Comparison of ENCODE assay signal across 13 cellular contexts in the genomic region with DNA sequence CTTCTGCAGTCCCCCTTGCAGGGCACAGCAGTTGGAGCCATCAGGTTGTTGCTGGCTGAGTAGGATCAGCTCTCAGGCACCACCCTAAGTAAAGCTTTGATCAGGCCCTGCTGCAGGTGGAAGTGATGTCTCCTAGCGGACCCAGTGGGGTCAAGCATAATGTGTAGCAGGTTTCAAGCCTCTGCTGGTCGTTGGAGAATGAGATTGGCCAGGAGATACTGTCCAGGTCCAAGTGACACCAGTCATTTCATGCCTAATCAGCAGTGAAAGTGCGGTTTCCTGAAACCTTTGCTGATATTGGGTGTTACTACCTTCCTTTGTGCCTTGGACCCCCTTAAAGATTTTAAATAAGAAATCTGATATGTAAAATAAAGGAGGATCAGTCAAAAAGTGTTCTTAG.
DNase-seq lines count a peak whose midpoint lies in the region; ATAC-seq, FAIRE-seq and TF ChIP-seq lines count a peak whose summit lies in the region.
"Had no signal": no experiment of that assay in that cellular context is flagged by ENCODE, and none has a peak within 500 bp of the region (broad histone marks: within the 10 kb centered on the region; RNA-seq: fewer than 3 reads in every experiment).

No MANE protein-coding gene starts in this region.

- TF ChIP-seq RAD21 in GM12878 (IDR thresholded peaks at IDR 0.05; ENCODE audit: insufficient read depth, low read depth, low read length) = peak; percentile 26; the same call in 1 of the 2 replicates

- TF ChIP-seq POLR2A in GM12892 (IDR thresholded peaks at IDR 0.05; ENCODE audit: low read depth, low read length) = no peak
- TF ChIP-seq POLR2A in GM12878 (IDR thresholded peaks at IDR 0.05; ENCODE audit: low read depth, low read length) = no peak; the same call in 1 of the 2 replicates

- CTCF ChIA-PET in GM12878 (lab: Yijun Ruan, JAX) = interaction anchor here (2.1 kb wide), 1 partner anchor 79 kb away, joined by 12 read pairs; no protein-coding TSS in a partner anchor

- H3K27me3 ChIP-seq in GM12878 (replicated peaks in 1 of 2; ENCODE audit: control insufficient read depth in 2 of 2, insufficient read depth in 2 of 2, low read length in 1 of 2) (no peaks in the 10 kb centered on the region), ascending aorta (no peaks in the 10 kb centered on the region)
- H3K27me3 ChIP-seq: dorsolateral prefrontal cortex, heart left ventricle, vagina had no signal

- in situ Hi-C loops in GM12878 (cut with MboI) = no loop called here

- POLR2A ChIA-PET in GM12878 (lab: Charles Lee) = interaction anchor here (0.9 to 3.3 kb wide), 2 partner anchors 9 to 11 kb away, joined by 3 to 11 read pairs; no protein-coding TSS in a partner anchor

- no TSS peak for BruUV-seq in GM12878 (replicated peaks; lab: Mats Ljungman, UMichigan)

- intact Hi-C loops in GM12878 (cut with micrococcal nuclease; ENCODE audit: unreplicated experiment) (no loop called here), ascending aorta (cut with DNase I) (no loop called here)

- DNase-seq in GM12892 (ENCODE audit: insufficient read length) (no peak), GM12878 (ENCODE audit: low read depth, low spot score) (no peak), germinal center (ENCODE audit: low spot score) (no peak), Ammon's horn (ENCODE audit: low spot score) (no peak), ascending aorta (ENCODE audit: low spot score in 2 of 2) (no peak)
- DNase-seq: dorsolateral prefrontal cortex, mesenchymal stem cell, NCI-H1930, PC-3 had no signal

- no peak overlapping the region for H3K9ac ChIP-seq in GM12878 (ENCODE audit: control insufficient read depth, insufficient read depth, low read length)

- H3K27ac ChIP-seq in GM12878 (ENCODE audit: control insufficient read depth, insufficient read depth) (0 out of 2 replicates have a peak overlapping the region, but pooled peaks have one; percentile 1), skin epidermis (peak overlapping the region in 20 of 21 experiments; percentile 12 to 92 (median 74)), ascending aorta (peak overlapping the region in 1 of 2 donors; percentile 37)

- no peak for TF ChIP-seq CTCF in GM12878 (IDR thresholded peaks at IDR 0.05 in 2 of 3, conservative IDR thresholded peaks at IDR 0.05 in 1 of 3; ENCODE audit: control insufficient read depth in 2 of 3, extremely low read depth in 1 of 3, insufficient read depth in 1 of 3, low read depth in 3 of 3, low read length in 3 of 3)
- no peak for TF ChIP-seq CTCF in ascending aorta (IDR thresholded peaks at IDR 0.05)

- H3K4me2 ChIP-seq in GM12878 (ENCODE audit: control insufficient read depth, insufficient read depth) = peak overlapping the region; percentile 53

- H2AFZ ChIP-seq in GM12878 (ENCODE audit: control insufficient read depth, low read depth, low read length) = no peak overlapping the region

- RAD21 ChIA-PET in GM12878 (lab: Charles Lee; ENCODE audit: unreplicated experiment) = interaction anchor here (1.3 kb wide), 2 partner anchors 11 to 79 kb away, joined by 4 to 6 read pairs; no protein-coding TSS in a partner anchor

- H3K4me3 ChIP-seq in GM12878 (0 out of 2 replicates have a peak overlapping the region, but pooled peaks have one; percentile 10), skin epidermis (no peak overlapping the region), ascending aorta (no peak overlapping the region)
- H3K4me3 ChIP-seq: dorsolateral prefrontal cortex, heart left ventricle, vagina had no signal

- 0% methylated on average over 3 of the region's 3 CpGs for WGBS in GM12878 (ENCODE audit: insufficient coverage, insufficient replicate concordance, low lambda C conversion rate, missing lambda C conversion rate)

- H3K79me2 ChIP-seq in GM12878 (ENCODE audit: control insufficient read depth, insufficient read depth, low read length) = peaks cover 83% of the 10 kb centered on the region

- H3K36me3 ChIP-seq in GM12878 (ENCODE audit: control insufficient read depth in 2 of 2, insufficient read depth in 2 of 2, low read length in 1 of 2) (peaks cover 0 to 7% of the 10 kb centered on the region in 2 experiments; a peak in 2 of 4 replicates), ascending aorta (no peaks in the 10 kb centered on the region)
- H3K36me3 ChIP-seq: vagina had no signal

- H3K9me3 ChIP-seq in GM12878 (replicated peaks; ENCODE audit: control insufficient read depth, insufficient read depth, low read length) = no peaks in the 10 kb centered on the region
- no peaks in the 10 kb centered on the region for H3K9me3 ChIP-seq in ascending aorta
- H3K9me3 ChIP-seq: heart left ventricle, vagina had no signal

- no peak for TF ChIP-seq EP300 in GM12878 (IDR thresholded peaks at IDR 0.05; ENCODE audit: borderline replicate concordance in 1 of 2, control insufficient read depth in 1 of 2, low read depth in 2 of 2, low read length in 2 of 2)

- peaks cover 9% of the 10 kb centered on the region; the same call in 1 of the 2 replicates for H4K20me1 ChIP-seq in GM12878 (ENCODE audit: control insufficient read depth, insufficient read depth)

- ATAC-seq in HG03175 (IDR thresholded peaks at IDR 0.05; ENCODE audit: unreplicated experiment) (peak; percentile 77), GM12878 (peak; percentile 89)
- ATAC-seq: PC-3 had no signal

- H3K4me1 ChIP-seq in GM12878 (ENCODE audit: control insufficient read depth, insufficient read depth, low read length) (peaks cover 46% of the 10 kb centered on the region), ascending aorta (peaks cover 4 to 26% of the 10 kb centered on the region in 2 donors)

- FAIRE-seq in GM12892 (lab: Jason Lieb, UNC) = peak; percentile 86
- peak; percentile 54 for FAIRE-seq in GM12878 (lab: Jason Lieb, UNC)

- SMC1A ChIA-PET in GM12878 (lab: Charles Lee; ENCODE audit: uncharacterized antibody, unreplicated experiment) = interaction anchor here (1.0 to 3.2 kb wide), 9 partner anchors 9 to 79 kb away, joined by 3 to 15 read pairs (median 5); no protein-coding TSS in a partner anchor

TF ChIP-seq in GM12878, 131 proteins besides CTCF, POLR2A, EP300 and RAD21:
- TF ChIP-seq EED (IDR thresholded peaks at IDR 0.05; ENCODE audit: low read depth) = peak; percentile 53
- no peak for TF ChIP-seq DPF2 (IDR thresholded peaks at IDR 0.05)
- peak; percentile 63; the same call in 1 of the 2 replicates for TF ChIP-seq IRF4 (IDR thresholded peaks at IDR 0.05; ENCODE audit: low read depth, low read length)
- TF ChIP-seq CREM (IDR thresholded peaks at IDR 0.05; ENCODE audit: low read depth) = 0 out of 2 replicates have a peak, but pooled peaks have one; percentile 8
- peak; percentile 91 for TF ChIP-seq RUNX3 (IDR thresholded peaks at IDR 0.05; ENCODE audit: low read length)
- TF ChIP-seq MTA2 (IDR thresholded peaks at IDR 0.05; ENCODE audit: low read depth) = peak; percentile 34; the same call in 1 of the 2 replicates
- TF ChIP-seq, protein P1, sequence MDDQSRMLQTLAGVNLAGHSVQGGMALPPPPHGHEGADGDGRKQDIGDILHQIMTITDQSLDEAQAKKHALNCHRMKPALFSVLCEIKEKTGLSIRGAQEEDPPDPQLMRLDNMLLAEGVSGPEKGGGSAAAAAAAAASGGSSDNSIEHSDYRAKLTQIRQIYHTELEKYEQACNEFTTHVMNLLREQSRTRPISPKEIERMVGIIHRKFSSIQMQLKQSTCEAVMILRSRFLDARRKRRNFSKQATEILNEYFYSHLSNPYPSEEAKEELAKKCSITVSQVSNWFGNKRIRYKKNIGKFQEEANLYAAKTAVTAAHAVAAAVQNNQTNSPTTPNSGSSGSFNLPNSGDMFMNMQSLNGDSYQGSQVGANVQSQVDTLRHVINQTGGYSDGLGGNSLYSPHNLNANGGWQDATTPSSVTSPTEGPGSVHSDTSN (IDR thresholded peaks at IDR 0.05; ENCODE audit: insufficient replicate concordance, low read depth, low read length) = no peak
- TF ChIP-seq, protein P2, sequence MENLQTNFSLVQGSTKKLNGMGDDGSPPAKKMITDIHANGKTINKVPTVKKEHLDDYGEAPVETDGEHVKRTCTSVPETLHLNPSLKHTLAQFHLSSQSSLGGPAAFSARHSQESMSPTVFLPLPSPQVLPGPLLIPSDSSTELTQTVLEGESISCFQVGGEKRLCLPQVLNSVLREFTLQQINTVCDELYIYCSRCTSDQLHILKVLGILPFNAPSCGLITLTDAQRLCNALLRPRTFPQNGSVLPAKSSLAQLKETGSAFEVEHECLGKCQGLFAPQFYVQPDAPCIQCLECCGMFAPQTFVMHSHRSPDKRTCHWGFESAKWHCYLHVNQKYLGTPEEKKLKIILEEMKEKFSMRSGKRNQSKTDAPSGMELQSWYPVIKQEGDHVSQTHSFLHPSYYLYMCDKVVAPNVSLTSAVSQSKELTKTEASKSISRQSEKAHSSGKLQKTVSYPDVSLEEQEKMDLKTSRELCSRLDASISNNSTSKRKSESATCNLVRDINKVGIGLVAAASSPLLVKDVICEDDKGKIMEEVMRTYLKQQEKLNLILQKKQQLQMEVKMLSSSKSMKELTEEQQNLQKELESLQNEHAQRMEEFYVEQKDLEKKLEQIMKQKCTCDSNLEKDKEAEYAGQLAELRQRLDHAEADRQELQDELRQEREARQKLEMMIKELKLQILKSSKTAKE (IDR thresholded peaks at IDR 0.05; ENCODE audit: low read depth, poor library complexity, severe bottlenecking) = no peak
- peak; percentile 68 for TF ChIP-seq JUNB (IDR thresholded peaks at IDR 0.05)
- peak; percentile 52; the same call in 1 of the 2 replicates for TF ChIP-seq BCL11A (IDR thresholded peaks at IDR 0.05; ENCODE audit: low read depth, low read length)
- TF ChIP-seq CBFB (IDR thresholded peaks at IDR 0.05; ENCODE audit: low read depth) = no peak
- no peak for TF ChIP-seq YBX1 (IDR thresholded peaks at IDR 0.05)
- TF ChIP-seq, protein P3, sequence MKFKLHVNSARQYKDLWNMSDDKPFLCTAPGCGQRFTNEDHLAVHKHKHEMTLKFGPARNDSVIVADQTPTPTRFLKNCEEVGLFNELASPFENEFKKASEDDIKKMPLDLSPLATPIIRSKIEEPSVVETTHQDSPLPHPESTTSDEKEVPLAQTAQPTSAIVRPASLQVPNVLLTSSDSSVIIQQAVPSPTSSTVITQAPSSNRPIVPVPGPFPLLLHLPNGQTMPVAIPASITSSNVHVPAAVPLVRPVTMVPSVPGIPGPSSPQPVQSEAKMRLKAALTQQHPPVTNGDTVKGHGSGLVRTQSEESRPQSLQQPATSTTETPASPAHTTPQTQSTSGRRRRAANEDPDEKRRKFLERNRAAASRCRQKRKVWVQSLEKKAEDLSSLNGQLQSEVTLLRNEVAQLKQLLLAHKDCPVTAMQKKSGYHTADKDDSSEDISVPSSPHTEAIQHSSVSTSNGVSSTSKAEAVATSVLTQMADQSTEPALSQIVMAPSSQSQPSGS (IDR thresholded peaks at IDR 0.05; ENCODE audit: low read length) = no peak
- no peak for TF ChIP-seq KLF5 (IDR thresholded peaks at IDR 0.05; ENCODE audit: partially characterized antibody)
